ENCODE assay signal across 11 cellular contexts in the genomic region with DNA sequence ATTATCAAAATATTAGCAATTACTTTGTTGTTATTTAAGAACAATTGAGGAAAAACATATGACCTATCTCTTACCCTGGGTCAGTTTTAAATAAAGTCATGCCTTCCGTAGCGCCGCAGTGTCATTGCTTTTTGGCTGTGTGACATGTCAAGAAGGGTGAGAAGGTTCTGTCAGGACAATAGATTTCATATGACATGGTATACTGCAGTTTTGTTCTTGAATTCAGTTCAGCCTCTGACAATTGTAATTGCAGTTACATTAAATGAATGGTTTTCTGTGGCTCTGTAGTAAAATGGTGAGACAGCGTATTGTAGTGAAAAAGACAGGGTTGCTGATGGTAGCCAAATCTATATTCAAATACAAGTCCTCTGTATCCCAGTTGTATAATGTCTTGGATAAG.
"Had no signal": no experiment of that assay in that cellular context is flagged by ENCODE, and none has a peak within 500 bp of the region (broad histone marks: within the 10 kb centered on the region; RNA-seq: fewer than 3 reads in every experiment).

No MANE protein-coding gene starts in this region.

- H2AFZ ChIP-seq: GM23248, GM23338 had no signal

- H3K9me3 ChIP-seq: HAP-1 had no signal

- H3K4me3 Mint-ChIP-seq: GM23338, H9, HFFc6 had no signal

- H3K27ac ChIP-seq: GM23248 had no signal

- H3K4me3 ChIP-seq: GM23248, GM23338, HAP-1 had no signal

- H3K4me2 ChIP-seq: GM23338 had no signal

- FAIRE-seq: H1, H54 had no signal

- H3K4me1 Mint-ChIP-seq: GM23338 had no signal

- H3K36me3 ChIP-seq: HAP-1 had no signal

- H3K9ac ChIP-seq: GM23248 had no signal

- DNase-seq: GM23248, GOT3, H7, H9, HCEC 1CT, HFFc6 had no signal

- H3K27ac Mint-ChIP-seq: GM23338, H9, HFFc6 had no signal

- ATAC-seq: GM23338, HCT116 had no signal

- H3K9me3 Mint-ChIP-seq: GM23338, H9, HFFc6 had no signal
